ENCODE assay signal across 1 cellular context in the genomic region with DNA sequence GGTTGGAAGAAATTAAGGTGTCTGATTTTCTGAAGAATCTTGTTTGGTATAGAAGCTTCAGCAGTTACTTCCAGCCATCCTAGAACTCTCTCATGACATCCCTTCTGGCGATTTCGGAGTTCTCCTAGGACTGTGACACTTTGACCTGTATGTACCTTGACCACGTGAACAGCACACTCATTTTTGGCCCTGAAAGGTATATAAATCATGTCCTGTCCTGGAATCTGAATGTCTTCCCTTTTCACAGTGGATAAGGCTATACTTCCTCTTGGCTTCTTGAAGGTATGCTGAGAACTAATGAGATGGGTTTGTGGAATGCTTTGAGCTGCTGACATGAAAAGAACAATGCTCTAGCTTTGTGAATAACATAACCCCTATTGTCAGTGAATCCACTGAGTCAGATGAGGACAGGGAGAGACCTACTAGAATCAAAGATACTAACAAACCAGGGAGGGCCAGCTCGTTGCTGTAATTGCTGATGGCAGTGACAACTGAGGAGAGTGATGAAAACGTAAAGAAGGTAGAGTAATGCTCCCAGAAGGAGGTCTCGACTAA.
A peak's percentile ranks its signal among the peaks of the same experiment; 100 is the strongest.
TF ChIP-seq lines count a peak whose summit lies in the region.

No MANE protein-coding gene starts in this region.

TF ChIP-seq in K562, 482 proteins besides CTCF, POLR2A, EP300 and RAD21 (continued from another document):
- TF ChIP-seq, protein P1, sequence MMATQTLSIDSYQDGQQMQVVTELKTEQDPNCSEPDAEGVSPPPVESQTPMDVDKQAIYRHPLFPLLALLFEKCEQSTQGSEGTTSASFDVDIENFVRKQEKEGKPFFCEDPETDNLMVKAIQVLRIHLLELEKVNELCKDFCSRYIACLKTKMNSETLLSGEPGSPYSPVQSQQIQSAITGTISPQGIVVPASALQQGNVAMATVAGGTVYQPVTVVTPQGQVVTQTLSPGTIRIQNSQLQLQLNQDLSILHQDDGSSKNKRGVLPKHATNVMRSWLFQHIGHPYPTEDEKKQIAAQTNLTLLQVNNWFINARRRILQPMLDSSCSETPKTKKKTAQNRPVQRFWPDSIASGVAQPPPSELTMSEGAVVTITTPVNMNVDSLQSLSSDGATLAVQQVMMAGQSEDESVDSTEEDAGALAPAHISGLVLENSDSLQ (IDR thresholded peaks at IDR 0.05), result peak; percentile 82
- no peak for TF ChIP-seq TRIM28 (IDR thresholded peaks at IDR 0.05)
- 0 out of 2 replicates have a peak, but pooled peaks have one; percentile 8 for TF ChIP-seq BHLHE40 (IDR thresholded peaks at IDR 0.05; ENCODE audit: low read length)
- TF ChIP-seq, protein P2, sequence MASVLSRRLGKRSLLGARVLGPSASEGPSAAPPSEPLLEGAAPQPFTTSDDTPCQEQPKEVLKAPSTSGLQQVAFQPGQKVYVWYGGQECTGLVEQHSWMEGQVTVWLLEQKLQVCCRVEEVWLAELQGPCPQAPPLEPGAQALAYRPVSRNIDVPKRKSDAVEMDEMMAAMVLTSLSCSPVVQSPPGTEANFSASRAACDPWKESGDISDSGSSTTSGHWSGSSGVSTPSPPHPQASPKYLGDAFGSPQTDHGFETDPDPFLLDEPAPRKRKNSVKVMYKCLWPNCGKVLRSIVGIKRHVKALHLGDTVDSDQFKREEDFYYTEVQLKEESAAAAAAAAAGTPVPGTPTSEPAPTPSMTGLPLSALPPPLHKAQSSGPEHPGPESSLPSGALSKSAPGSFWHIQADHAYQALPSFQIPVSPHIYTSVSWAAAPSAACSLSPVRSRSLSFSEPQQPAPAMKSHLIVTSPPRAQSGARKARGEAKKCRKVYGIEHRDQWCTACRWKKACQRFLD (CRISPR knock-in tag; IDR thresholded peaks at IDR 0.05), result no peak
- no peak for TF ChIP-seq RUNX1 (IDR thresholded peaks at IDR 0.05; ENCODE audit: low read depth)
- TF ChIP-seq ARHGAP35 (IDR thresholded peaks at IDR 0.05; ENCODE audit: partially characterized antibody), result no peak
- TF ChIP-seq, protein P3, sequence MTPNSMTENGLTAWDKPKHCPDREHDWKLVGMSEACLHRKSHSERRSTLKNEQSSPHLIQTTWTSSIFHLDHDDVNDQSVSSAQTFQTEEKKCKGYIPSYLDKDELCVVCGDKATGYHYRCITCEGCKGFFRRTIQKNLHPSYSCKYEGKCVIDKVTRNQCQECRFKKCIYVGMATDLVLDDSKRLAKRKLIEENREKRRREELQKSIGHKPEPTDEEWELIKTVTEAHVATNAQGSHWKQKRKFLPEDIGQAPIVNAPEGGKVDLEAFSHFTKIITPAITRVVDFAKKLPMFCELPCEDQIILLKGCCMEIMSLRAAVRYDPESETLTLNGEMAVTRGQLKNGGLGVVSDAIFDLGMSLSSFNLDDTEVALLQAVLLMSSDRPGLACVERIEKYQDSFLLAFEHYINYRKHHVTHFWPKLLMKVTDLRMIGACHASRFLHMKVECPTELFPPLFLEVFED (CRISPR knock-in tag; conservative IDR thresholded peaks at IDR 0.05), result no peak
- peak; percentile 89 for TF ChIP-seq MEIS2 (IDR thresholded peaks at IDR 0.05; ENCODE audit: partially characterized antibody)
- TF ChIP-seq LARP7 (IDR thresholded peaks at IDR 0.05), result no peak
- TF ChIP-seq TAF15 (IDR thresholded peaks at IDR 0.05; ENCODE audit: low read depth, low read length), result no peak
- TF ChIP-seq HNRNPL (IDR thresholded peaks at IDR 0.05; ENCODE audit: low read depth, low read length), result no peak
- TF ChIP-seq, protein P4, sequence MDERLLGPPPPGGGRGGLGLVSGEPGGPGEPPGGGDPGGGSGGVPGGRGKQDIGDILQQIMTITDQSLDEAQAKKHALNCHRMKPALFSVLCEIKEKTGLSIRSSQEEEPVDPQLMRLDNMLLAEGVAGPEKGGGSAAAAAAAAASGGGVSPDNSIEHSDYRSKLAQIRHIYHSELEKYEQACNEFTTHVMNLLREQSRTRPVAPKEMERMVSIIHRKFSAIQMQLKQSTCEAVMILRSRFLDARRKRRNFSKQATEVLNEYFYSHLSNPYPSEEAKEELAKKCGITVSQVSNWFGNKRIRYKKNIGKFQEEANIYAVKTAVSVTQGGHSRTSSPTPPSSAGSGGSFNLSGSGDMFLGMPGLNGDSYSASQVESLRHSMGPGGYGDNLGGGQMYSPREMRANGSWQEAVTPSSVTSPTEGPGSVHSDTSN (CRISPR knock-in tag; IDR thresholded peaks at IDR 0.05; ENCODE audit: low read depth), result 0 out of 2 replicates have a peak, but pooled peaks have one; percentile 13
- TF ChIP-seq, protein P4 (tag; conservative IDR thresholded peaks at IDR 0.05; ENCODE audit: low read depth), result peak; percentile 62
- no peak for TF ChIP-seq HNRNPLL (IDR thresholded peaks at IDR 0.05; ENCODE audit: low read depth, low read length, poor library complexity, severe bottlenecking)
- TF ChIP-seq ELF2 (CRISPR knock-in tag; IDR thresholded peaks at IDR 0.05), result no peak
- TF ChIP-seq, protein P5, sequence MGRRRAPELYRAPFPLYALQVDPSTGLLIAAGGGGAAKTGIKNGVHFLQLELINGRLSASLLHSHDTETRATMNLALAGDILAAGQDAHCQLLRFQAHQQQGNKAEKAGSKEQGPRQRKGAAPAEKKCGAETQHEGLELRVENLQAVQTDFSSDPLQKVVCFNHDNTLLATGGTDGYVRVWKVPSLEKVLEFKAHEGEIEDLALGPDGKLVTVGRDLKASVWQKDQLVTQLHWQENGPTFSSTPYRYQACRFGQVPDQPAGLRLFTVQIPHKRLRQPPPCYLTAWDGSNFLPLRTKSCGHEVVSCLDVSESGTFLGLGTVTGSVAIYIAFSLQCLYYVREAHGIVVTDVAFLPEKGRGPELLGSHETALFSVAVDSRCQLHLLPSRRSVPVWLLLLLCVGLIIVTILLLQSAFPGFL (CRISPR knock-in tag; IDR thresholded peaks at IDR 0.05), result no peak
- no peak for TF ChIP-seq ZNF217 (CRISPR knock-in tag; IDR thresholded peaks at IDR 0.05)
- TF ChIP-seq ZKSCAN3 (CRISPR knock-in tag; IDR thresholded peaks at IDR 0.05), result no peak
- no peak for TF ChIP-seq SP1 (CRISPR knock-in tag; IDR thresholded peaks at IDR 0.05)
- TF ChIP-seq, protein P6, sequence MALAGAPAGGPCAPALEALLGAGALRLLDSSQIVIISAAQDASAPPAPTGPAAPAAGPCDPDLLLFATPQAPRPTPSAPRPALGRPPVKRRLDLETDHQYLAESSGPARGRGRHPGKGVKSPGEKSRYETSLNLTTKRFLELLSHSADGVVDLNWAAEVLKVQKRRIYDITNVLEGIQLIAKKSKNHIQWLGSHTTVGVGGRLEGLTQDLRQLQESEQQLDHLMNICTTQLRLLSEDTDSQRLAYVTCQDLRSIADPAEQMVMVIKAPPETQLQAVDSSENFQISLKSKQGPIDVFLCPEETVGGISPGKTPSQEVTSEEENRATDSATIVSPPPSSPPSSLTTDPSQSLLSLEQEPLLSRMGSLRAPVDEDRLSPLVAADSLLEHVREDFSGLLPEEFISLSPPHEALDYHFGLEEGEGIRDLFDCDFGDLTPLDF (CRISPR knock-in tag; IDR thresholded peaks at IDR 0.05), result no peak
- peak; percentile 15; the same call in 1 of the 2 replicates for TF ChIP-seq SPI1 (IDR thresholded peaks at IDR 0.05; ENCODE audit: borderline replicate concordance, low read depth, low read length)
- TF ChIP-seq FOXM1 (IDR thresholded peaks at IDR 0.05; ENCODE audit: low read depth), result no peak
- no peak for TF ChIP-seq FOXM1 (CRISPR knock-in tag; IDR thresholded peaks at IDR 0.05; ENCODE audit: low read depth)
- TF ChIP-seq PHF21A (IDR thresholded peaks at IDR 0.05; ENCODE audit: borderline replicate concordance, low read depth), result no peak
- TF ChIP-seq, protein P7, sequence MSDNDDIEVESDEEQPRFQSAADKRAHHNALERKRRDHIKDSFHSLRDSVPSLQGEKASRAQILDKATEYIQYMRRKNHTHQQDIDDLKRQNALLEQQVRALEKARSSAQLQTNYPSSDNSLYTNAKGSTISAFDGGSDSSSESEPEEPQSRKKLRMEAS (CRISPR knock-in tag; IDR thresholded peaks at IDR 0.05), result no peak
